ENCODE assay signal across 17 cellular contexts in genomic region chr1:221911714-221912113, GRCh38.
A peak's percentile ranks its signal among the peaks of the same experiment; 100 is the strongest.
DNase-seq lines count a peak whose midpoint lies in the region; ATAC-seq, FAIRE-seq and TF ChIP-seq lines count a peak whose summit lies in the region.
"Had no signal": no experiment of that assay in that cellular context is flagged by ENCODE, and none has a peak within 500 bp of the region (broad histone marks: within the 10 kb centered on the region; RNA-seq: fewer than 3 reads in every experiment).

No MANE protein-coding gene starts in this region.

- no peak for ATAC-seq in activated CD8-positive, alpha-beta T cell treated with anti-CD3 and anti-CD28 coated beads for 36 hours
- ATAC-seq in activated CD8-positive, alpha-beta T cell treated with anti-CD3 and anti-CD28 coated beads, Interleukin-2, amount 10 ng/mL, durations not matched to agents 7 days and 5 days = no peak
- peak; percentile 62 for ATAC-seq in GM21737 (IDR thresholded peaks at IDR 0.05; ENCODE audit: unreplicated experiment)
- ATAC-seq in HG03354 (IDR thresholded peaks at IDR 0.05; ENCODE audit: poor library complexity, severe bottlenecking, unreplicated experiment) = peak; percentile 70
- peak; percentile 57 to 58 for ATAC-seq in stimulated activated naive B cell treated with anti-CD40 and anti-IgM and Interleukin-4, amounts not matched to agents 10 μg/mL and 1 μg/mL and 100 μg/mL, for 72 hours (replicated peaks)
- ATAC-seq: stimulated activated memory B cell treated with anti-CD40 and anti-IgM and Interleukin-4, amounts not matched to agents 10 μg/mL and 1 μg/mL and 100 μg/mL, for 72 hours had no signal

- peaks cover 4% of the 10 kb centered on the region for H3K27me3 Mint-ChIP-seq in activated CD8-positive, alpha-beta T cell treated with anti-CD3 and anti-CD28 coated beads for 36 hours
- peaks cover 5% of the 10 kb centered on the region for H3K27me3 Mint-ChIP-seq in activated CD8-positive, alpha-beta T cell treated with anti-CD3 and anti-CD28 coated beads, Interleukin-2, amount 10 ng/mL, durations not matched to agents 7 days and 5 days (ENCODE audit: low read depth)
- no peaks in the 10 kb centered on the region for H3K27me3 Mint-ChIP-seq in stimulated activated naive B cell treated with anti-CD40 and anti-IgM and Interleukin-4, amounts not matched to agents 10 μg/mL and 1 μg/mL and 100 μg/mL, for 72 hours
- H3K27me3 Mint-ChIP-seq: CD4-positive, alpha-beta T cell; stimulated activated memory B cell treated with anti-CD40 and anti-IgM and Interleukin-4, amounts not matched to agents 10 μg/mL and 1 μg/mL and 100 μg/mL, for 72 hours had no signal

- intact Hi-C loops in activated CD8-positive, alpha-beta T cell treated with anti-CD3 and anti-CD28 coated beads for 36 hours (cut with micrococcal nuclease) = no loop called here

- H3K9me3 Mint-ChIP-seq in activated CD8-positive, alpha-beta T cell treated with anti-CD3 and anti-CD28 coated beads for 36 hours = no peaks in the 10 kb centered on the region
- H3K9me3 Mint-ChIP-seq in activated CD8-positive, alpha-beta T cell treated with anti-CD3 and anti-CD28 coated beads, Interleukin-2, amount 10 ng/mL, durations not matched to agents 7 days and 5 days (ENCODE audit: insufficient read depth) = no peaks in the 10 kb centered on the region
- H3K9me3 Mint-ChIP-seq in stimulated activated naive B cell treated with anti-CD40 and anti-IgM and Interleukin-4, amounts not matched to agents 10 μg/mL and 1 μg/mL and 100 μg/mL, for 72 hours = no peaks in the 10 kb centered on the region
- H3K9me3 Mint-ChIP-seq: activated T-helper 1 cell treated with anti-CD3 and anti-CD28 coated beads, Interleukin-12 subunit alpha, Interleukin-12 subunit beta, Interleukin-2, Interleukin-4 antibody, amounts not matched to agents 30 ng/mL and 10 ng/mL and 1 ng/mL, durations not matched to agents 14 hours and 24 hours and 36 hours; CD4-positive, alpha-beta T cell; stimulated activated memory B cell treated with anti-CD40 and anti-IgM and Interleukin-4, amounts not matched to agents 10 μg/mL and 1 μg/mL and 100 μg/mL, for 72 hours had no signal

- H3K27ac Mint-ChIP-seq in activated CD8-positive, alpha-beta T cell treated with anti-CD3 and anti-CD28 coated beads for 36 hours = peak overlapping the region; percentile 61
- no peak overlapping the region for H3K27ac Mint-ChIP-seq in activated CD8-positive, alpha-beta T cell treated with anti-CD3 and anti-CD28 coated beads, Interleukin-2, amount 10 ng/mL, durations not matched to agents 7 days and 5 days
- H3K27ac Mint-ChIP-seq in stimulated activated naive B cell treated with anti-CD40 and anti-IgM and Interleukin-4, amounts not matched to agents 10 μg/mL and 1 μg/mL and 100 μg/mL, for 72 hours = no peak overlapping the region
- H3K27ac Mint-ChIP-seq: activated T-helper 1 cell treated with anti-CD3 and anti-CD28 coated beads, Interleukin-12 subunit alpha, Interleukin-12 subunit beta, Interleukin-2, Interleukin-4 antibody, amounts not matched to agents 30 ng/mL and 10 ng/mL and 1 ng/mL, durations not matched to agents 14 hours and 24 hours and 36 hours; CD4-positive, alpha-beta T cell; stimulated activated memory B cell treated with anti-CD40 and anti-IgM and Interleukin-4, amounts not matched to agents 10 μg/mL and 1 μg/mL and 100 μg/mL, for 72 hours had no signal

- POLR2A ChIA-PET in activated CD8-positive, alpha-beta T cell treated with anti-CD3 and anti-CD28 coated beads for 36 hours (lab: Charles Lee) = no interaction called here
- POLR2A ChIA-PET in activated CD8-positive, alpha-beta T cell treated with anti-CD3 and anti-CD28 coated beads, Interleukin-2, amount 10 ng/mL, durations not matched to agents 7 days and 5 days (lab: Charles Lee) = no interaction called here

- no peak for DNase-seq in activated CD8-positive, alpha-beta T cell treated with anti-CD3 and anti-CD28 coated beads for 36 hours
- DNase-seq in activated CD8-positive, alpha-beta T cell treated with anti-CD3 and anti-CD28 coated beads, Interleukin-2, amount 10 ng/mL, durations not matched to agents 7 days and 5 days = no peak
- DNase-seq in stimulated activated naive B cell treated with anti-CD40 and anti-IgM and Interleukin-4, amounts not matched to agents 10 μg/mL and 1 μg/mL and 100 μg/mL, for 72 hours = no peak
- DNase-seq in cerebellar cortex (ENCODE audit: low spot score) (no peak), HTR-8/SVneo (ENCODE audit: insufficient read length, low spot score) (no peak), putamen (ENCODE audit: low spot score) (no peak)
- DNase-seq: CD4-positive, alpha-beta T cell; islet precursor cell; midbrain; MV-4-11; nucleus accumbens; SIG-M5; upper lobe of left lung had no signal

- no peak for FAIRE-seq in HTR-8/SVneo (lab: Jason Lieb, UNC)

- peaks cover 18% of the 10 kb centered on the region for H3K4me1 Mint-ChIP-seq in activated CD8-positive, alpha-beta T cell treated with anti-CD3 and anti-CD28 coated beads for 36 hours (ENCODE audit: low read depth)
- H3K4me1 Mint-ChIP-seq in activated CD8-positive, alpha-beta T cell treated with anti-CD3 and anti-CD28 coated beads, Interleukin-2, amount 10 ng/mL, durations not matched to agents 7 days and 5 days (ENCODE audit: low read depth) = peaks cover 11% of the 10 kb centered on the region
- peaks cover 18 to 29% of the 10 kb centered on the region in 2 donors for H3K4me1 Mint-ChIP-seq in stimulated activated naive B cell treated with anti-CD40 and anti-IgM and Interleukin-4, amounts not matched to agents 10 μg/mL and 1 μg/mL and 100 μg/mL, for 72 hours

- H3K36me3 Mint-ChIP-seq in activated CD8-positive, alpha-beta T cell treated with anti-CD3 and anti-CD28 coated beads for 36 hours (ENCODE audit: low read depth) = no peaks in the 10 kb centered on the region
- no peaks in the 10 kb centered on the region for H3K36me3 Mint-ChIP-seq in activated CD8-positive, alpha-beta T cell treated with anti-CD3 and anti-CD28 coated beads, Interleukin-2, amount 10 ng/mL, durations not matched to agents 7 days and 5 days (ENCODE audit: low read depth)
- H3K36me3 Mint-ChIP-seq in stimulated activated naive B cell treated with anti-CD40 and anti-IgM and Interleukin-4, amounts not matched to agents 10 μg/mL and 1 μg/mL and 100 μg/mL, for 72 hours = no peaks in the 10 kb centered on the region
- H3K36me3 Mint-ChIP-seq: stimulated activated memory B cell treated with anti-CD40 and anti-IgM and Interleukin-4, amounts not matched to agents 10 μg/mL and 1 μg/mL and 100 μg/mL, for 72 hours had no signal

- TF ChIP-seq CTCF in activated CD8-positive, alpha-beta T cell treated with anti-CD3 and anti-CD28 coated beads for 36 hours (IDR thresholded peaks at IDR 0.05) = no peak

- H3K4me3 Mint-ChIP-seq in activated CD8-positive, alpha-beta T cell treated with anti-CD3 and anti-CD28 coated beads for 36 hours = no peak overlapping the region
- no peak overlapping the region for H3K4me3 Mint-ChIP-seq in activated CD8-positive, alpha-beta T cell treated with anti-CD3 and anti-CD28 coated beads, Interleukin-2, amount 10 ng/mL, durations not matched to agents 7 days and 5 days
- H3K4me3 Mint-ChIP-seq in stimulated activated naive B cell treated with anti-CD40 and anti-IgM and Interleukin-4, amounts not matched to agents 10 μg/mL and 1 μg/mL and 100 μg/mL, for 72 hours = no peak overlapping the region
- H3K4me3 Mint-ChIP-seq: activated T-helper 1 cell treated with anti-CD3 and anti-CD28 coated beads, Interleukin-12 subunit alpha, Interleukin-12 subunit beta, Interleukin-2, Interleukin-4 antibody, amounts not matched to agents 30 ng/mL and 10 ng/mL and 1 ng/mL, durations not matched to agents 14 hours and 24 hours and 36 hours; CD4-positive, alpha-beta T cell; stimulated activated memory B cell treated with anti-CD40 and anti-IgM and Interleukin-4, amounts not matched to agents 10 μg/mL and 1 μg/mL and 100 μg/mL, for 72 hours had no signal

- CTCF ChIA-PET in activated CD8-positive, alpha-beta T cell treated with anti-CD3 and anti-CD28 coated beads for 36 hours (lab: Charles Lee) = no interaction called here
- CTCF ChIA-PET in activated CD8-positive, alpha-beta T cell treated with anti-CD3 and anti-CD28 coated beads, Interleukin-2, amount 10 ng/mL, durations not matched to agents 7 days and 5 days (lab: Charles Lee) = no interaction called here

Comparison
In these comparisons a context has a peak if more than half of its experiments do, and no peak if none do; other contexts are left out.
1. ATAC-seq: peak in GM21737 (single experiment), HG03354 (single experiment) and stimulated activated naive B cell treated with anti-CD40 and anti-IgM and Interleukin-4, amounts not matched to agents 10 μg/mL and 1 μg/mL and 100 μg/mL, for 72 hours (2 of 2); none in activated CD8-positive, alpha-beta T cell treated with anti-CD3 and anti-CD28 coated beads for 36 hours (single experiment) and activated CD8-positive, alpha-beta T cell treated with anti-CD3 and anti-CD28 coated beads, Interleukin-2, amount 10 ng/mL, durations not matched to agents 7 days and 5 days (single experiment).